17 cellular contexts compared by ENCODE assay signal in the genomic region with DNA sequence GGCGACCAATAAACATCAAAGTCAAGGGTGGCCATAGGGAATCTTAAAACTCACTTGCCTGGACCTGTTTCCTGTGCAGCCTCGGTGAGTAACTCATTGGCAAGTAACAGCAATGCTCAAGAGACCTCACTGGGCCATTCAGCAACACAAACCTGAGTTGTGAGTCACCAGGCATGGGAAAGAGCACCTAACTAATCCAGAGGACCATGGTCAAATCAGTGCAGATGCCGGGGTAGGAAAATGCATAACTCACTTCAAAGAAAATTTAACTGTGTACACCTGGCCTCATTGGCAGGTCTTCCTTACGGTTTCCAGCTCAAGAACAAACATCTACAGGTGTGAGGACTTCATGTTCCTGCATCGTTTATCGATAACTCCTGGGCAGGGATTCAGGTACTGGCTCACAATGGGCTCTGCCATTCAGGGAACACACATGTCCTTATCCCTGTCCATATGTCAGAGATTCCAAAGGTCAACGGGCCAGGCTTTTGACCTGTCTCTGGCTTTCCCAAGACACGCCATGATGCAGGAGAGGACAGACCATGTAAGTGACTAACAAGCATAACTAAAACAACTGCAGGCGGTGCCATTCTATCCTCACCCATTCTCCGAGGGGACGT.
"Had no signal": no experiment of that assay in that cellular context is flagged by ENCODE, and none has a peak within 500 bp of the region (broad histone marks: within the 10 kb centered on the region; RNA-seq: fewer than 3 reads in every experiment).

No MANE protein-coding gene starts in this region.

- DNase-seq: activated CD4-positive, alpha-beta memory T cell treated with anti-CD3 and anti-CD28 coated beads for 36 hours; activated CD4-positive, alpha-beta T cell treated with anti-CD3 and anti-CD28 coated beads for 1 hour; activated CD8-positive, alpha-beta memory T cell treated with anti-CD3 and anti-CD28 coated beads, Interleukin-2, amount 50 U/mL, for 48 hours; activated naive CD4-positive, alpha-beta T cell; aorta; caudate nucleus; colonic mucosa; effector CD8-positive, alpha-beta T cell; erythroblast; heart left ventricle; islet precursor cell; left ventricle myocardium inferior; nephron progenitor cell; stimulated activated CD4-positive, alpha-beta T cell treated with anti-CD3 and anti-CD28 coated beads, Interleukin-4, amount 100 ng/mL, for 1 hour; stimulated activated CD8-positive, alpha-beta memory T cell treated with anti-CD3 and anti-CD28 coated beads, Interleukin-4, amount 100 ng/mL, for 48 hours; SW 1271; testis had no signal

- H3K27me3 ChIP-seq: colonic mucosa, heart left ventricle, testis had no signal

- H3K36me3 ChIP-seq: colonic mucosa, left ventricle myocardium inferior had no signal

- H3K27ac ChIP-seq: colonic mucosa, heart left ventricle, left ventricle myocardium inferior, testis had no signal

- H3K9me3 ChIP-seq: colonic mucosa, heart left ventricle, left ventricle myocardium inferior, testis had no signal

- ATAC-seq: heart left ventricle had no signal

- H3K4me1 ChIP-seq: colonic mucosa, testis had no signal

- H3K4me3 ChIP-seq: colonic mucosa, heart left ventricle, left ventricle myocardium inferior, testis had no signal
